ENCODE assay signal across 1 cellular context in the genomic region with DNA sequence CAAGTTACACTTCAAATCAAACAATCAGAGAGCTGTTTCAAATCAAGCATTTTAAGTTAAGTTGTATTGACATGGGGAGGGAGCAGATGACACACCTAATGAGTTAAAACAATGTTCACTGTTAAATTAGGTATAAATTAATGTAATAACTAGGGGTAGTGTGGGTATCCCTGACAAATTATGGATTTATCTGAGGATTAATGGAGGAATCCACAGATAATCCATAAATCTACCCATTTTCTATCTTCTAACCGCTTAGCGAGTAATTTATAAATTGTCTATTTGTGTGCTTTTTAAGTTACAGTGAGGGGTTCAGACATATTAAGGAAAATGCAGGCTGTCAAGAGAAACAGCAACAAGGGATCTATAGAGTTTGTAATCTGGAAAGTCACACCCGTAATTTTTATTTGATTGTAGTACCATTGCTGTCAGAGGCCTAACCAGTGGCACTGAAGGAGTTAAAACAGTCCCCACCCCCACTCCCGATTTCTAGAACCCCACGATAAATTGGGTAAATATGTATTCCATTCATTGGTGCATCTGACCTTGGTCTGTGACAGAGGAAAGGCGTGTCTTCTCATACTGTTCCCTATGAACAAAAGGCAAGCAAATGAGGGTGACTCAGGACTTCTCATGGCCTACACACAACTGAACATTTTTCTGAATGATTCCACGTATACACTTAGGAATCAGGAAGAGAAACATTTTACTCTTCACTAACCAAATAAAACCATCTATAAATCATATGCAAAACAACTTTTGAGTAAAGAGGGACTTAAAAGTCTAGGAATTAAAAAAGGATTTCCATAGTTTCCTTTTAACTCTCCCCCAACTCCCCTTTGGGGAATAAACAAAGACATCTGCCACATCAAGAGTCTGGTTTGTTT.
TF ChIP-seq lines count a peak whose summit lies in the region.

No MANE protein-coding gene starts in this region.

TF ChIP-seq in HepG2, 621 proteins besides CTCF, POLR2A, EP300 and RAD21 (continued from another document and continues in another):
- TF ChIP-seq, protein P1, sequence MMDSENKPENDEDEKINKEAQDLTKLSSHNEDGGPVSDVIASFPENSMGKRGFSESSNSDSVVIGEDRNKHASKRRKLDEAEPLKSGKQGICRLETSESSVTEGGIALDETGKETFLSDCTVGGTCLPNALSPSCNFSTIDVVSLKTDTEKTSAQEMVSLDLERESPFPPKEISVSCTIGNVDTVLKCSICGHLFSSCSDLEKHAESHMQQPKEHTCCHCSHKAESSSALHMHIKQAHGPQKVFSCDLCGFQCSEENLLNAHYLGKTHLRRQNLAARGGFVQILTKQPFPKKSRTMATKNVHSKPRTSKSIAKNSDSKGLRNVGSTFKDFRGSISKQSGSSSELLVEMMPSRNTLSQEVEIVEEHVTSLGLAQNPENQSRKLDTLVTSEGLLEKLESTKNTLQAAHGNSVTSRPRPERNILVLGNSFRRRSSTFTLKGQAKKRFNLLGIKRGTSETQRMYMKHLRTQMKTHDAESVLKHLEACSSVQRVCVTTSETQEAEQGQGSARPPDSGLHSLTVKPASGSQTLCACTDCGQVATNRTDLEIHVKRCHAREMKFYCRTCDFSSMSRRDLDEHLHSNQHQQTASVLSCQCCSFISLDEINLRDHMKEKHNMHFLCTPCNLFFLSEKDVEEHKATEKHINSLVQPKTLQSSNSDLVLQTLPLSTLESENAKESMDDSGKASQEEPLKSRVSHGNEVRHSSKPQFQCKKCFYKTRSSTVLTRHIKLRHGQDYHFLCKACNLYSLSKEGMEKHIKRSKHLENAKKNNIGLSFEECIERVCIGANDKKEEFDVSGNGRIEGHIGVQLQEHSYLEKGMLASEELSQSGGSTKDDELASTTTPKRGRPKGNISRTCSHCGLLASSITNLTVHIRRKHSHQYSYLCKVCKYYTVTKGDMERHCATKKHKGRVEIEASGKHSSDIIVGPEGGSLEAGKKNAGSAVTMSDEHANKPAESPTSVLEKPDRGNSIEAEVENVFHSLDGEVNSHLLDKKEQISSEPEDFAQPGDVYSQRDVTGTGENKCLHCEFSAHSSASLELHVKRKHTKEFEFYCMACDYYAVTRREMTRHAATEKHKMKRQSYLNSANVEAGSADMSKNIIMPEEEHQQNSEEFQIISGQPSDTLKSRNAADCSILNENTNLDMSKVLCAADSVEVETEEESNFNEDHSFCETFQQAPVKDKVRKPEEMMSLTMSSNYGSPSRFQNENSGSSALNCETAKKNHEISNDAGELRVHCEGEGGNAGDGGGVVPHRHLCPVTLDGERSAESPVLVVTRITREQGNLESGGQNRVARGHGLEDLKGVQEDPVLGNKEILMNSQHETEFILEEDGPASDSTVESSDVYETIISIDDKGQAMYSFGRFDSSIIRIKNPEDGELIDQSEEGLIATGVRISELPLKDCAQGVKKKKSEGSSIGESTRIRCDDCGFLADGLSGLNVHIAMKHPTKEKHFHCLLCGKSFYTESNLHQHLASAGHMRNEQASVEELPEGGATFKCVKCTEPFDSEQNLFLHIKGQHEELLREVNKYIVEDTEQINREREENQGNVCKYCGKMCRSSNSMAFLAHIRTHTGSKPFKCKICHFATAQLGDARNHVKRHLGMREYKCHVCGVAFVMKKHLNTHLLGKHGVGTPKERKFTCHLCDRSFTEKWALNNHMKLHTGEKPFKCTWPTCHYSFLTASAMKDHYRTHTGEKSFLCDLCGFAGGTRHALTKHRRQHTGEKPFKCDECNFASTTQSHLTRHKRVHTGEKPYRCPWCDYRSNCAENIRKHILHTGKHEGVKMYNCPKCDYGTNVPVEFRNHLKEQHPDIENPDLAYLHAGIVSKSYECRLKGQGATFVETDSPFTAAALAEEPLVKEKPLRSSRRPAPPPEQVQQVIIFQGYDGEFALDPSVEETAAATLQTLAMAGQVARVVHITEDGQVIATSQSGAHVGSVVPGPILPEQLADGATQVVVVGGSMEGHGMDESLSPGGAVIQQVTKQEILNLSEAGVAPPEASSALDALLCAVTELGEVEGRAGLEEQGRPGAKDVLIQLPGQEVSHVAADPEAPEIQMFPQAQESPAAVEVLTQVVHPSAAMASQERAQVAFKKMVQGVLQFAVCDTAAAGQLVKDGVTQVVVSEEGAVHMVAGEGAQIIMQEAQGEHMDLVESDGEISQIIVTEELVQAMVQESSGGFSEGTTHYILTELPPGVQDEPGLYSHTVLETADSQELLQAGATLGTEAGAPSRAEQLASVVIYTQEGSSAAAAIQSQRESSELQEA (CRISPR knock-in tag; IDR thresholded peaks at IDR 0.05; ENCODE audit: not compliant biosample characterization): no peak
- TF ChIP-seq IKZF5 (CRISPR knock-in tag; IDR thresholded peaks at IDR 0.05) (peak; percentile 53), ZNF558 (CRISPR knock-in tag; IDR thresholded peaks at IDR 0.05; ENCODE audit: borderline replicate concordance) (no peak), SNAPC4 (CRISPR knock-in tag; IDR thresholded peaks at IDR 0.05) (no peak), ZNF335 (CRISPR knock-in tag; IDR thresholded peaks at IDR 0.05) (no peak), TBX2 (CRISPR knock-in tag; IDR thresholded peaks at IDR 0.05; ENCODE audit: borderline replicate concordance) (peak; percentile 56), ZNF788 (CRISPR knock-in tag; IDR thresholded peaks at IDR 0.05; ENCODE audit: borderline replicate concordance) (no peak), ETS1 (CRISPR knock-in tag; IDR thresholded peaks at IDR 0.05) (no peak), NCOA1 (CRISPR knock-in tag; IDR thresholded peaks at IDR 0.05) (no peak), ZMYM2 (CRISPR knock-in tag; IDR thresholded peaks at IDR 0.05) (no peak), MBD4 (IDR thresholded peaks at IDR 0.05; ENCODE audit: borderline replicate concordance, low read length) (no peak), SMAD9 (CRISPR knock-in tag; IDR thresholded peaks at IDR 0.05) (no peak), ZNF251 (CRISPR knock-in tag; IDR thresholded peaks at IDR 0.05) (no peak), SETDB1 (CRISPR knock-in tag; IDR thresholded peaks at IDR 0.05; ENCODE audit: borderline replicate concordance) (no peak), PAF1 (CRISPR knock-in tag; IDR thresholded peaks at IDR 0.05) (peak; percentile 95), SOX5 (CRISPR knock-in tag; IDR thresholded peaks at IDR 0.05; ENCODE audit: borderline replicate concordance) (peak; percentile 89), ZNF83 (CRISPR knock-in tag; IDR thresholded peaks at IDR 0.05; ENCODE audit: borderline replicate concordance) (no peak), KLF6 (CRISPR knock-in tag; IDR thresholded peaks at IDR 0.05) (no peak), PLSCR1 (CRISPR knock-in tag; IDR thresholded peaks at IDR 0.05; ENCODE audit: borderline replicate concordance) (no peak)
- TF ChIP-seq, protein P2, sequence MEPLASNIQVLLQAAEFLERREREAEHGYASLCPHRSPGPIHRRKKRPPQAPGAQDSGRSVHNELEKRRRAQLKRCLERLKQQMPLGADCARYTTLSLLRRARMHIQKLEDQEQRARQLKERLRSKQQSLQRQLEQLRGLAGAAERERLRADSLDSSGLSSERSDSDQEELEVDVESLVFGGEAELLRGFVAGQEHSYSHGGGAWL (CRISPR knock-in tag; IDR thresholded peaks at IDR 0.05): no peak
- TF ChIP-seq, protein P3, sequence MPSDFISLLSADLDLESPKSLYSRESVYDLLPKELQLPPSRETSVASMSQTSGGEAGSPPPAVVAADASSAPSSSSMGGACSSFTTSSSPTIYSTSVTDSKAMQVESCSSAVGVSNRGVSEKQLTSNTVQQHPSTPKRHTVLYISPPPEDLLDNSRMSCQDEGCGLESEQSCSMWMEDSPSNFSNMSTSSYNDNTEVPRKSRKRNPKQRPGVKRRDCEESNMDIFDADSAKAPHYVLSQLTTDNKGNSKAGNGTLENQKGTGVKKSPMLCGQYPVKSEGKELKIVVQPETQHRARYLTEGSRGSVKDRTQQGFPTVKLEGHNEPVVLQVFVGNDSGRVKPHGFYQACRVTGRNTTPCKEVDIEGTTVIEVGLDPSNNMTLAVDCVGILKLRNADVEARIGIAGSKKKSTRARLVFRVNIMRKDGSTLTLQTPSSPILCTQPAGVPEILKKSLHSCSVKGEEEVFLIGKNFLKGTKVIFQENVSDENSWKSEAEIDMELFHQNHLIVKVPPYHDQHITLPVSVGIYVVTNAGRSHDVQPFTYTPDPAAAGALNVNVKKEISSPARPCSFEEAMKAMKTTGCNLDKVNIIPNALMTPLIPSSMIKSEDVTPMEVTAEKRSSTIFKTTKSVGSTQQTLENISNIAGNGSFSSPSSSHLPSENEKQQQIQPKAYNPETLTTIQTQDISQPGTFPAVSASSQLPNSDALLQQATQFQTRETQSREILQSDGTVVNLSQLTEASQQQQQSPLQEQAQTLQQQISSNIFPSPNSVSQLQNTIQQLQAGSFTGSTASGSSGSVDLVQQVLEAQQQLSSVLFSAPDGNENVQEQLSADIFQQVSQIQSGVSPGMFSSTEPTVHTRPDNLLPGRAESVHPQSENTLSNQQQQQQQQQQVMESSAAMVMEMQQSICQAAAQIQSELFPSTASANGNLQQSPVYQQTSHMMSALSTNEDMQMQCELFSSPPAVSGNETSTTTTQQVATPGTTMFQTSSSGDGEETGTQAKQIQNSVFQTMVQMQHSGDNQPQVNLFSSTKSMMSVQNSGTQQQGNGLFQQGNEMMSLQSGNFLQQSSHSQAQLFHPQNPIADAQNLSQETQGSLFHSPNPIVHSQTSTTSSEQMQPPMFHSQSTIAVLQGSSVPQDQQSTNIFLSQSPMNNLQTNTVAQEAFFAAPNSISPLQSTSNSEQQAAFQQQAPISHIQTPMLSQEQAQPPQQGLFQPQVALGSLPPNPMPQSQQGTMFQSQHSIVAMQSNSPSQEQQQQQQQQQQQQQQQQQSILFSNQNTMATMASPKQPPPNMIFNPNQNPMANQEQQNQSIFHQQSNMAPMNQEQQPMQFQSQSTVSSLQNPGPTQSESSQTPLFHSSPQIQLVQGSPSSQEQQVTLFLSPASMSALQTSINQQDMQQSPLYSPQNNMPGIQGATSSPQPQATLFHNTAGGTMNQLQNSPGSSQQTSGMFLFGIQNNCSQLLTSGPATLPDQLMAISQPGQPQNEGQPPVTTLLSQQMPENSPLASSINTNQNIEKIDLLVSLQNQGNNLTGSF (CRISPR knock-in tag; IDR thresholded peaks at IDR 0.05): no peak
- TF ChIP-seq, protein P4, sequence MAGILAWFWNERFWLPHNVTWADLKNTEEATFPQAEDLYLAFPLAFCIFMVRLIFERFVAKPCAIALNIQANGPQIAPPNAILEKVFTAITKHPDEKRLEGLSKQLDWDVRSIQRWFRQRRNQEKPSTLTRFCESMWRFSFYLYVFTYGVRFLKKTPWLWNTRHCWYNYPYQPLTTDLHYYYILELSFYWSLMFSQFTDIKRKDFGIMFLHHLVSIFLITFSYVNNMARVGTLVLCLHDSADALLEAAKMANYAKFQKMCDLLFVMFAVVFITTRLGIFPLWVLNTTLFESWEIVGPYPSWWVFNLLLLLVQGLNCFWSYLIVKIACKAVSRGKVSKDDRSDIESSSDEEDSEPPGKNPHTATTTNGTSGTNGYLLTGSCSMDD (CRISPR knock-in tag; IDR thresholded peaks at IDR 0.05): no peak
- TF ChIP-seq, protein P5, sequence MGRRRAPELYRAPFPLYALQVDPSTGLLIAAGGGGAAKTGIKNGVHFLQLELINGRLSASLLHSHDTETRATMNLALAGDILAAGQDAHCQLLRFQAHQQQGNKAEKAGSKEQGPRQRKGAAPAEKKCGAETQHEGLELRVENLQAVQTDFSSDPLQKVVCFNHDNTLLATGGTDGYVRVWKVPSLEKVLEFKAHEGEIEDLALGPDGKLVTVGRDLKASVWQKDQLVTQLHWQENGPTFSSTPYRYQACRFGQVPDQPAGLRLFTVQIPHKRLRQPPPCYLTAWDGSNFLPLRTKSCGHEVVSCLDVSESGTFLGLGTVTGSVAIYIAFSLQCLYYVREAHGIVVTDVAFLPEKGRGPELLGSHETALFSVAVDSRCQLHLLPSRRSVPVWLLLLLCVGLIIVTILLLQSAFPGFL (CRISPR knock-in tag; IDR thresholded peaks at IDR 0.05): no peak
